8 cellular contexts compared by ENCODE assay signal in genomic region chr22:39244496-39245129, GRCh38. TPM values are rescaled to one million over a fixed set of nuclear protein-coding genes. Genes with fewer than 3 reads are reported as not detected.
DNase-seq lines count a peak whose midpoint lies in the region; ATAC-seq and TF ChIP-seq lines count a peak whose summit lies in the region.

TSS of gene PDGFB (minus strand) at chr22:39244982. CDS start at chr22:39243963, 1,019 bp downstream.

- H3K27me3 ChIP-seq in liver (ENCODE audit: control insufficient read depth in 4 of 4, insufficient read depth in 4 of 4, low read length in 3 of 4), result no peaks in the 10 kb centered on the region
- peaks cover 3% of the 10 kb centered on the region for H3K27me3 ChIP-seq in suprapubic skin

- H3K27ac ChIP-seq in liver (ENCODE audit: low read depth in 1 of 2, low read length in 2 of 2) (peak within 1 kb of the TSS; percentile 78 to 87), suprapubic skin (peak within 1 kb of the TSS; percentile 95)

- TF ChIP-seq RAD21 in liver (IDR thresholded peaks at IDR 0.05), result no peak

- ATAC-seq in GM19455 (IDR thresholded peaks at IDR 0.05; ENCODE audit: unreplicated experiment), result no peak

- no peaks in the 10 kb centered on the region for H3K36me3 ChIP-seq in liver (ENCODE audit: control insufficient read depth in 4 of 4, insufficient read depth in 3 of 4, low read depth in 1 of 4, low read length in 3 of 4)
- H3K36me3 ChIP-seq in suprapubic skin, result no peaks in the 10 kb centered on the region

- TF ChIP-seq EP300 in suprapubic skin (IDR thresholded peaks at IDR 0.05), result no peak

- DNase-seq in Daoy (ENCODE audit: low read depth) (peak; percentile 30), MV-4-11 (lab: John Stamatoyannopoulos, UW) (peak; percentile 31), cerebellar cortex (ENCODE audit: low spot score) (peak; percentile 71), suprapubic skin (ENCODE audit: low spot score in 2 of 2) (no peak), cerebellar nuclear complex (lab: John Stamatoyannopoulos, UW) (no peak)
- no peak for DNase-seq in stimulated activated CD4-positive, alpha-beta T cell treated with anti-CD3 and anti-CD28 coated beads, Interleukin-2, amount 100 ng/mL, for 24 hours

- no peak for TF ChIP-seq CTCF in liver (IDR thresholded peaks at IDR 0.05; ENCODE audit: low read depth, low read length, missing input control)
- TF ChIP-seq CTCF in suprapubic skin (IDR thresholded peaks at IDR 0.05), result no peak

- peak within 1 kb of the TSS in 1 of 2 donors; percentile 65 for H3K9ac ChIP-seq in liver (ENCODE audit: low read depth in 1 of 2, low read length in 2 of 2)

- H3K9me3 ChIP-seq in liver (ENCODE audit: control insufficient read depth in 4 of 4, low read length in 3 of 4) (no peaks in the 10 kb centered on the region), suprapubic skin (no peaks in the 10 kb centered on the region)

- H3K4me3 ChIP-seq in liver (ENCODE audit: low read depth in 1 of 3, low read length in 3 of 3) (peak within 1 kb of the TSS; percentile 51 to 66 (median 58)), suprapubic skin (peak within 1 kb of the TSS; percentile 81)

- WGBS in liver, result under 1% methylated on average over 68 of the region's 68 CpGs
- WGBS in suprapubic skin, result 2% methylated on average over 25 of the region's 68 CpGs

- peaks cover 8 to 53% (median 32%) of the 10 kb centered on the region in 4 donors for H3K4me1 ChIP-seq in liver (ENCODE audit: control insufficient read depth in 4 of 4, insufficient read depth in 4 of 4, low read length in 3 of 4)
- peaks cover 60% of the 10 kb centered on the region for H3K4me1 ChIP-seq in suprapubic skin

- TF ChIP-seq POLR2A in suprapubic skin (IDR thresholded peaks at IDR 0.05), result peak in 1 of 2 donors; percentile 39

TF ChIP-seq in liver, 16 proteins besides CTCF, POLR2A, EP300 and RAD21:
- no peak for TF ChIP-seq JUND (IDR thresholded peaks at IDR 0.05)
- TF ChIP-seq HNF4G (IDR thresholded peaks at IDR 0.05), result no peak
- no peak for TF ChIP-seq YY1 (IDR thresholded peaks at IDR 0.05)
- no peak for TF ChIP-seq SP1 (IDR thresholded peaks at IDR 0.05)
- no peak for TF ChIP-seq GABPA (IDR thresholded peaks at IDR 0.05 in 1 of 2, conservative IDR thresholded peaks at IDR 0.05 in 1 of 2)
- TF ChIP-seq ZBTB33 (IDR thresholded peaks at IDR 0.05), result no peak
- TF ChIP-seq HNF4A (conservative IDR thresholded peaks at IDR 0.05), result no peak
- TF ChIP-seq REST (IDR thresholded peaks at IDR 0.05), result no peak
- no peak for TF ChIP-seq TAF1 (conservative IDR thresholded peaks at IDR 0.05)
- TF ChIP-seq NR2F2 (IDR thresholded peaks at IDR 0.05), result no peak
- no peak for TF ChIP-seq ATF3 (IDR thresholded peaks at IDR 0.05)
- no peak for TF ChIP-seq EGR1 (IDR thresholded peaks at IDR 0.05; ENCODE audit: low read depth in 2 of 2)
- TF ChIP-seq MAX (IDR thresholded peaks at IDR 0.05), result no peak
- no peak for TF ChIP-seq FOXA2 (IDR thresholded peaks at IDR 0.05)
- no peak for TF ChIP-seq FOXA1 (IDR thresholded peaks at IDR 0.05)
- TF ChIP-seq RXRA (IDR thresholded peaks at IDR 0.05), result no peak

RNA-seq across cellular contexts. Expression of gene PDGFB, which starts in this region (rescaled TPM):
- 0.11 and 0.18 TPM in 2 replicates for total RNA-seq in Daoy (2014; rRNA removed; shearing (Covaris generic))
- total RNA-seq in liver (1 to 10 TPM in 1 of 2 donors, under 1 TPM in 1; 0.98 to 2.5 TPM), suprapubic skin (10 to 100 TPM; 10.5 to 20.6 (median 12.0) TPM)
- polyA plus RNA-seq in liver, result 1 to 10 TPM in 1 of 2 donors, under 1 TPM in 1; 0.25 to 4.5 TPM

Comparison
In these comparisons a context has a peak if more than half of its experiments do, and no peak if none do; other contexts are left out.
1. Peak in DNase-seq in Daoy; RNA of the gene not detected or under 1 TPM.
2. DNase-seq: peak in MV-4-11 (single experiment) and cerebellar cortex (single experiment); none in suprapubic skin (0 of 2), stimulated activated CD4-positive, alpha-beta T cell treated with anti-CD3 and anti-CD28 coated beads, Interleukin-2, amount 100 ng/mL, for 24 hours (0 of 2) and cerebellar nuclear complex (0 of 2).